15 cellular contexts compared by ENCODE assay signal in the genomic region with DNA sequence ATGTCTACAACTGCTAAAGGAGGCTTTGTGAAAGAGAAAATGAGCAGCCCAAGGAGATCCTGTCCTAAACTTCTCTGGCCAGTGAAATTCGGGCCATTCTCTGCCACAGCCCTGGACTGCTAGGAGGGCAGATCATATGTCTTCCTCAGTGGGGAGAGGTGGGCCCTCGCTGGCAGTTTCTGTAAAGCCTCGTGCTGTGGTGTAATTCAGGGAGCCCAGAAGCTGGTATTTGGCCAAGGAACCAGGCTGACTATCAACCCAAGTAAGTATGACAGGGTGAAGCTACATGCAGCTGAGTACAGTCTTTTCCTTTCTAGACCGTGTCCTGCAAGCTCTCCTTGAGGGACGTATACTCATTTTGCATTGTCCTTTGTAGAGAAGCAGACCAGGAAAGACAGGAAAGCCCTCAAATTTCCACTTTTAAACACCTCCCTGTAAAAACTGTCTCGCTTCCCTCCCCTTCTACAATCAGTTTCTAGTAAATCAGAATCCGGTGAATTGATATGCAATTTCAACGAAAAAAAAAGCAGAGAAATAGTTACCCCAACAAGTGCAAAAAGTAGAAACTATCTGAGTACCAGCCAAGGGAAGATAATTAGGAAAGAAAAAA.
DNase-seq lines count a peak whose midpoint lies in the region; ATAC-seq, FAIRE-seq and TF ChIP-seq lines count a peak whose summit lies in the region.
"Had no signal": no experiment of that assay in that cellular context is flagged by ENCODE, and none has a peak within 500 bp of the region (broad histone marks: within the 10 kb centered on the region; RNA-seq: fewer than 3 reads in every experiment).

No MANE protein-coding gene starts in this region.

- no peaks in the 10 kb centered on the region for H3K27me3 Mint-ChIP-seq in activated T-cell treated with anti-CD3 and anti-CD28 coated beads, Interleukin-2, amount 50 U/mL, for 24 hours

- intact Hi-C loops in heart right ventricle (cut with DNase I), result loop anchor here in 3 of 10 donors (5.0 kb wide), 2 partner anchors 65 to 75 kb away; no protein-coding TSS in a partner anchor

- DNase-seq in activated T-cell treated with anti-CD3 and anti-CD28 coated beads, Interleukin-2, amount 50 U/mL, for 24 hours, result no peak
- DNase-seq in activated T-cell treated with anti-CD3 and anti-CD28 coated beads for 4 hours, result no peak
- no peak for DNase-seq in heart right ventricle
- DNase-seq in RCC 7860 (ENCODE audit: low spot score), result no peak
- no peak for DNase-seq in SKM-1 treated with dmso at 0.1 percent for 144 hours (lab: John Stamatoyannopoulos, UW; ENCODE audit: unreplicated experiment)
- DNase-seq: DND-41; effector CD8-positive, alpha-beta T cell; NCI-H1048; NCI-H526; SK-N-SH had no signal

- H3K4me3 ChIP-seq in OCI-LY3 (ENCODE audit: low read length) (no peak overlapping the region), heart right ventricle (no peak overlapping the region), stomach smooth muscle (ENCODE audit: low read length in 2 of 2) (no peak overlapping the region)
- H3K4me3 ChIP-seq: thoracic aorta had no signal

- H3K36me3 ChIP-seq in OCI-LY3 (replicated peaks; ENCODE audit: low read depth, low read length), result no peaks in the 10 kb centered on the region
- H3K36me3 ChIP-seq in heart right ventricle, result no peaks in the 10 kb centered on the region
- H3K36me3 ChIP-seq in stomach smooth muscle (ENCODE audit: control insufficient read depth in 2 of 2, insufficient read depth in 2 of 2, low read length in 2 of 2), result no peaks in the 10 kb centered on the region
- H3K36me3 ChIP-seq: thoracic aorta had no signal

- TF ChIP-seq CTCF in OCI-LY3 (IDR thresholded peaks at IDR 0.05; ENCODE audit: low read depth, low read length), result no peak
- TF ChIP-seq CTCF in heart right ventricle (IDR thresholded peaks at IDR 0.05), result no peak

- no peak overlapping the region for H3K9ac ChIP-seq in OCI-LY3 (ENCODE audit: low read length)
- no peak overlapping the region for H3K9ac ChIP-seq in stomach smooth muscle (ENCODE audit: low read length in 2 of 2)
- H3K9ac ChIP-seq: SK-N-SH had no signal

- FAIRE-seq in RCC 7860 (lab: Jason Lieb, UNC), result no peak
- FAIRE-seq: astrocyte had no signal

- H3K9me3 ChIP-seq in OCI-LY3 (ENCODE audit: insufficient read depth, low read length), result no peaks in the 10 kb centered on the region
- no peaks in the 10 kb centered on the region for H3K9me3 ChIP-seq in heart right ventricle
- H3K9me3 ChIP-seq in stomach smooth muscle (ENCODE audit: control insufficient read depth in 2 of 2, low read length in 2 of 2), result no peaks in the 10 kb centered on the region
- H3K9me3 ChIP-seq: SK-N-SH, thoracic aorta had no signal

- H2AFZ ChIP-seq in OCI-LY3 (ENCODE audit: low read depth, low read length), result peak overlapping the region; percentile 62

- H3K4me1 ChIP-seq in OCI-LY3 (ENCODE audit: low read length), result peaks cover 97% of the 10 kb centered on the region
- H3K4me1 ChIP-seq in heart right ventricle, result peaks cover 0 to 97% (median 68%) of the 10 kb centered on the region in 9 donors
- peaks cover 26% of the 10 kb centered on the region for H3K4me1 ChIP-seq in stomach smooth muscle (ENCODE audit: control insufficient read depth, insufficient read depth, low read length)

- H3K9me3 Mint-ChIP-seq in activated T-cell treated with anti-CD3 and anti-CD28 coated beads, Interleukin-2, amount 50 U/mL, for 24 hours, result no peaks in the 10 kb centered on the region

- H3K27me3 ChIP-seq in OCI-LY3 (ENCODE audit: low read depth, low read length) (no peaks in the 10 kb centered on the region), heart right ventricle (no peaks in the 10 kb centered on the region), stomach smooth muscle (ENCODE audit: control insufficient read depth in 1 of 2, insufficient read depth in 2 of 2, low read length in 2 of 2) (no peaks in the 10 kb centered on the region)

- 34 to 39% methylated on average over 8 of the region's 8 CpGs for WGBS in heart right ventricle, 2 donors

- no peak overlapping the region; the same call in 1 of the 2 replicates for H3K4me2 ChIP-seq in OCI-LY3 (ENCODE audit: low read length)
- H3K4me2 ChIP-seq: SK-N-SH had no signal

- H3K79me2 ChIP-seq in OCI-LY3 (ENCODE audit: low read length), result no peaks in the 10 kb centered on the region

- ATAC-seq in heart right ventricle, result peak in 3 of 8 donors; percentile 16 to 44 (median 22)
- no peak for ATAC-seq in GM21528 (IDR thresholded peaks at IDR 0.05; ENCODE audit: low FRiP score, unreplicated experiment)

- H3K4me1 Mint-ChIP-seq in activated T-cell treated with anti-CD3 and anti-CD28 coated beads, Interleukin-2, amount 50 U/mL, for 24 hours (ENCODE audit: low read depth), result no peaks in the 10 kb centered on the region

- no peaks in the 10 kb centered on the region for H4K20me1 ChIP-seq in OCI-LY3 (ENCODE audit: insufficient read depth, low read length)

- H3K27ac ChIP-seq in OCI-LY3 (ENCODE audit: low read length), result no peak overlapping the region
- peak overlapping the region; percentile 29 to 86 (median 69) for H3K27ac ChIP-seq in heart right ventricle
- peak overlapping the region; percentile 42 for H3K27ac ChIP-seq in stomach smooth muscle (ENCODE audit: low read length)
- H3K27ac ChIP-seq: thoracic aorta had no signal

- peaks cover 61% of the 10 kb centered on the region for H3K36me3 Mint-ChIP-seq in activated T-cell treated with anti-CD3 and anti-CD28 coated beads, Interleukin-2, amount 50 U/mL, for 24 hours (ENCODE audit: low read depth)

- peak overlapping the region; percentile 86 for H3K27ac Mint-ChIP-seq in activated T-cell treated with anti-CD3 and anti-CD28 coated beads, Interleukin-2, amount 50 U/mL, for 24 hours

- H3K4me3 Mint-ChIP-seq in activated T-cell treated with anti-CD3 and anti-CD28 coated beads, Interleukin-2, amount 50 U/mL, for 24 hours, result peak overlapping the region; percentile 75
